In the genomic region with DNA sequence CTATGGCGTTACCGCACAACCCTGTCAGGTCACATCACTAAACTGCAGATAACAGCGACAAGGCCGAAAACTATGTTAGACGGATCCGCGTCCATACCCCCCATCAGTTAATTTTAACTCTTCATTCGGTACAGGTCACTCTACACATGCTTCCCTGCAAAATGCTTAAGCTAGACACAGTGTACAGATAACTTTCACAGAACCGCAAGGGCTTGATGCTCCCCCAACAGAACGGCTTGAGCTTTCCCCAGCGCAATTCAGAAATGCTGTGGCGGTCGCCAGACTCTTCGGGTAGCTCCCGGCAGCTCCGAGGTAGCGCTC, we compare ENCODE assay signal across 8 cellular contexts. TPM values are rescaled to one million over a fixed set of nuclear protein-coding genes. Genes with fewer than 3 reads are reported as not detected.
DNase-seq lines count a peak whose midpoint lies in the region; ATAC-seq and TF ChIP-seq lines count a peak whose summit lies in the region.

No MANE protein-coding gene starts in this region.

- H3K4me3 ChIP-seq in Panc1 (ENCODE audit: low read depth in 2 of 2, low read length in 2 of 2) (peak overlapping the region; percentile 88 to 89), esophagus (ENCODE audit: low read depth in 1 of 2, low read length in 2 of 2) (peak overlapping the region; percentile 68 to 82)

- WGBS in esophagus, 2 donors, result 0 to 1% methylated on average over 17 of the region's 17 CpGs

- intact Hi-C loops in Panc1 (cut with micrococcal nuclease; ENCODE audit: unreplicated experiment), result loop anchor here (5.0 to 10.0 kb wide), 3 partner anchors 52 to 202 kb away; partner anchors contain the start of gene CABLES1

- H3K36me3 Mint-ChIP-seq in osteocyte (ENCODE audit: unreplicated experiment), result no peaks in the 10 kb centered on the region

- no peaks in the 10 kb centered on the region for H3K9me3 Mint-ChIP-seq in osteocyte (ENCODE audit: unreplicated experiment)

- H3K9me3 ChIP-seq in Panc1 (ENCODE audit: control insufficient read depth, insufficient read depth, low read depth, low read length) (no peaks in the 10 kb centered on the region), esophagus (ENCODE audit: control insufficient read depth in 2 of 2, insufficient read depth in 1 of 2, low read depth in 1 of 2, low read length in 1 of 2) (no peaks in the 10 kb centered on the region)

- H3K27ac ChIP-seq in Panc1 (ENCODE audit: low read length), result peak overlapping the region; percentile 95
- H3K27ac ChIP-seq in esophagus (ENCODE audit: low read depth in 2 of 2, low read length in 1 of 2), result peak overlapping the region; percentile 95 to 98

- in situ Hi-C loops in Panc1 (cut with HindIII; ENCODE audit: low pct_unique_long_range_greater_than_20kb, low sequenced_read_pairs), result no loop called here

- H3K27me3 Mint-ChIP-seq in osteocyte (ENCODE audit: unreplicated experiment), result no peaks in the 10 kb centered on the region

- CTCF ChIA-PET in Panc1 (lab: Charles Lee), result interaction anchor here (0.5 to 1.3 kb wide), 4 partner anchors 10 to 479 kb away, joined by 3 to 7 read pairs (median 4); no protein-coding TSS in a partner anchor

- H3K4me3 Mint-ChIP-seq in osteocyte (ENCODE audit: unreplicated experiment), result peak overlapping the region; percentile 84

- DNase-seq in NCI-H1417 treated with DMSO at 0.1 percent for 48 hours (lab: John Stamatoyannopoulos, UW) (peak; percentile 65), NCI-H1417 (lab: John Stamatoyannopoulos, UW) (no peak), Panc1 (ENCODE audit: low read depth, low spot score) (peak; percentile 32), osteocyte (ENCODE audit: extremely low spot score, unreplicated experiment) (no peak), NCI-H774 (lab: John Stamatoyannopoulos, UW) (no peak), NCI-H187 treated with DMSO at 0.1 percent for 48 hours (lab: John Stamatoyannopoulos, UW) (no peak)

- POLR2A ChIA-PET in Panc1 (lab: Charles Lee), result interaction anchor here (0.6 to 0.8 kb wide), 2 partner anchors 20 to 201 kb away, joined by 5 to 18 read pairs; no protein-coding TSS in a partner anchor

- peaks cover 6% of the 10 kb centered on the region for H3K36me3 ChIP-seq in Panc1 (ENCODE audit: control insufficient read depth, insufficient read depth, low read length)
- no peaks in the 10 kb centered on the region for H3K36me3 ChIP-seq in esophagus (ENCODE audit: control insufficient read depth in 2 of 2, insufficient read depth in 2 of 2, low read length in 1 of 2)

- H3K4me1 Mint-ChIP-seq in osteocyte (ENCODE audit: unreplicated experiment), result peaks cover 14% of the 10 kb centered on the region

- ATAC-seq in HG02642 (IDR thresholded peaks at IDR 0.05; ENCODE audit: poor library complexity, unreplicated experiment) (peak; percentile 35), Panc1 (peak; percentile 64)

- no peak for TF ChIP-seq CTCF in Panc1 (IDR thresholded peaks at IDR 0.05)
- TF ChIP-seq CTCF in osteocyte (IDR thresholded peaks at IDR 0.05), result no peak

- H3K4me1 ChIP-seq in Panc1 (ENCODE audit: control insufficient read depth, insufficient read depth, low read length) (peaks cover 10% of the 10 kb centered on the region; the same call in 1 of the 2 replicates), esophagus (ENCODE audit: control insufficient read depth in 2 of 2, insufficient read depth in 2 of 2, low read length in 1 of 2) (no peaks in the 10 kb centered on the region)

- peak overlapping the region; percentile 82 for H3K27ac Mint-ChIP-seq in osteocyte (ENCODE audit: unreplicated experiment)

- no peaks in the 10 kb centered on the region for H3K27me3 ChIP-seq in Panc1 (ENCODE audit: control insufficient read depth, insufficient read depth, low read length)
- no peaks in the 10 kb centered on the region for H3K27me3 ChIP-seq in esophagus (ENCODE audit: control insufficient read depth in 1 of 2, insufficient read depth in 2 of 2, low read length in 2 of 2)

- BruUV-seq in Panc1 (replicated peaks; lab: Mats Ljungman, UMichigan), result no TSS peak

RNA-seq across cellular contexts. Expression of gene RBBP8, which starts 0.3 kb away (rescaled TPM):
- total RNA-seq in Panc1 (2021; ENCODE audit: unreplicated experiment), result 62.8 TPM
- 18.6 TPM for polyA plus RNA-seq in Panc1 (2012; ENCODE audit: insufficient read length)
- 10 to 100 TPM; 34.5 to 49.3 TPM for polyA plus RNA-seq in esophagus
- total RNA-seq in osteocyte, result 19.3 and 21.9 TPM in 2 replicates

Comparison
In these comparisons a context has a peak if more than half of its experiments do, and no peak if none do; other contexts are left out.
1. DNase-seq: peak in NCI-H1417 treated with DMSO at 0.1 percent for 48 hours (single experiment) and Panc1 (single experiment); none in NCI-H1417 (0 of 3), osteocyte (single experiment), NCI-H774 (single experiment) and NCI-H187 treated with DMSO at 0.1 percent for 48 hours (single experiment).